In genomic region chr2:1527153-1527992, GRCh38 we compare ENCODE assay signal across 28 cellular contexts.
DNase-seq lines count a peak whose midpoint lies in the region; ATAC-seq, FAIRE-seq and TF ChIP-seq lines count a peak whose summit lies in the region.
"Had no signal": no experiment of that assay in that cellular context is flagged by ENCODE, and none has a peak within 500 bp of the region (broad histone marks: within the 10 kb centered on the region; RNA-seq: fewer than 3 reads in every experiment).

No MANE protein-coding gene starts in this region.

- TF ChIP-seq EP300 in A549 (IDR thresholded peaks at IDR 0.05) (no peak), stomach (IDR thresholded peaks at IDR 0.05) (no peak)

- H3K36me3 Mint-ChIP-seq in nephron progenitor cell (ENCODE audit: low read depth) = no peaks in the 10 kb centered on the region
- H3K36me3 Mint-ChIP-seq: CD8-positive, alpha-beta T cell had no signal

- DNase-seq in A549 (ENCODE audit: low read depth in 1 of 2, low spot score in 1 of 2) = peak in 1 of 2 experiments; percentile 35
- DNase-seq in PC-3 = no peak
- DNase-seq in foreskin keratinocyte = peak in 1 of 2 donors; percentile 12
- peak; percentile 14 for DNase-seq in posterior vena cava (ENCODE audit: low spot score)
- no peak for DNase-seq in stomach
- DNase-seq in nephron progenitor cell = no peak
- no peak for DNase-seq in stimulated activated CD8-positive, alpha-beta memory T cell treated with anti-CD3 and anti-CD28 coated beads, Interleukin-4, amount 100 ng/mL, for 48 hours
- no peak for DNase-seq in pons (ENCODE audit: low spot score)
- DNase-seq: CD8-positive, alpha-beta T cell; EL; GDM1; Kasumi-1; NCI-H1105; NCI-H1436 treated with DMSO at 0.1 percent for 48 hours; NCI-H1930; NCI-H2107; NCI-H524; NCI-H748 treated with DMSO at 0.1 percent for 48 hours; PC-9; RPMI8226; SHP77 had no signal

- no peak overlapping the region for H2AFZ ChIP-seq in PC-3 (ENCODE audit: low read length)
- H2AFZ ChIP-seq: PC-9 had no signal

- H3K27me3 Mint-ChIP-seq in nephron progenitor cell (ENCODE audit: low read depth, poor library complexity) = peaks cover 42% of the 10 kb centered on the region
- H3K27me3 Mint-ChIP-seq: B cell had no signal

- no peak overlapping the region for H3K9ac ChIP-seq in PC-3 (ENCODE audit: low read length)

- H3K27me3 ChIP-seq in PC-3 (ENCODE audit: low read length) = no peaks in the 10 kb centered on the region
- no peaks in the 10 kb centered on the region for H3K27me3 ChIP-seq in foreskin keratinocyte
- H3K27me3 ChIP-seq in stomach = peaks cover 0 to 14% (median 0%) of the 10 kb centered on the region in 3 donors

- intact Hi-C loops in PC-3 (cut with micrococcal nuclease) (no loop called here), posterior vena cava (cut with DNase I) (no loop called here), stomach (cut with DNase I; ENCODE audit: low total_unique reads) (no loop called here)

- H3K4me1 Mint-ChIP-seq in nephron progenitor cell = no peaks in the 10 kb centered on the region
- H3K4me1 Mint-ChIP-seq: B cell had no signal

- H4K20me1 ChIP-seq in PC-3 (ENCODE audit: low read length) = no peaks in the 10 kb centered on the region

- CTCF ChIA-PET in A549 (lab: Yijun Ruan, JAX) (interaction anchor here (0.9 kb wide), 1 partner anchor 19 kb away, joined by 3 read pairs; no protein-coding TSS in a partner anchor), PC-3 (lab: Charles Lee) (interaction anchor here (0.6 kb wide), 1 partner anchor 18 kb away, joined by 10 read pairs; no protein-coding TSS in a partner anchor)

- H3F3A ChIP-seq in PC-3 (ENCODE audit: low read length, unreplicated experiment) = no peaks in the 10 kb centered on the region

- H3K4me3 ChIP-seq in A549 (no peak overlapping the region), PC-3 (ENCODE audit: low read length) (no peak overlapping the region), stomach (no peak overlapping the region)
- H3K4me3 ChIP-seq: K562, PC-9 had no signal

- H3K27ac Mint-ChIP-seq in nephron progenitor cell = no peak overlapping the region
- H3K27ac Mint-ChIP-seq: B cell; CD8-positive, alpha-beta T cell had no signal

- H3K9me3 ChIP-seq in A549 (peaks cover 12% of the 10 kb centered on the region; the same call in 2 of the 3 replicates), PC-3 (ENCODE audit: low read length) (no peaks in the 10 kb centered on the region), stomach (no peaks in the 10 kb centered on the region)
- H3K9me3 ChIP-seq: Caco-2 had no signal

- no peak overlapping the region for H3K4me3 Mint-ChIP-seq in nephron progenitor cell
- H3K4me3 Mint-ChIP-seq: B cell; CD8-positive, alpha-beta T cell had no signal

- BruUV-seq in PC-3 (replicated peaks; lab: Mats Ljungman, UMichigan) = no TSS peak

- TF ChIP-seq CTCF in A549 (IDR thresholded peaks at IDR 0.05) (no peak), PC-3 (conservative IDR thresholded peaks at IDR 0.05; ENCODE audit: low read depth, low read length) (no peak), foreskin keratinocyte (conservative IDR thresholded peaks at IDR 0.05) (no peak), stomach (IDR thresholded peaks at IDR 0.05) (no peak), nephron progenitor cell (IDR thresholded peaks at IDR 0.05) (no peak)

- H3K4me1 ChIP-seq in A549 (no peaks in the 10 kb centered on the region), PC-3 (ENCODE audit: insufficient read depth, low read length) (no peaks in the 10 kb centered on the region), foreskin keratinocyte (no peaks in the 10 kb centered on the region), stomach (no peaks in the 10 kb centered on the region)
- H3K4me1 ChIP-seq: Caco-2 had no signal

- 27% methylated on average over 9 of the region's 9 CpGs for whole genome bisulfite sequencing in A549 (ENCODE audit: missing lambda C conversion rate)
- WGBS in stomach, 5 donors = 81 to 85% (median 82%) methylated on average over 9 of the region's 9 CpGs

- H3K9me3 Mint-ChIP-seq in nephron progenitor cell = no peaks in the 10 kb centered on the region
- H3K9me3 Mint-ChIP-seq: CD8-positive, alpha-beta T cell had no signal

- TF ChIP-seq POLR2A in A549 (IDR thresholded peaks at IDR 0.05; ENCODE audit: low read length) (no peak), stomach (IDR thresholded peaks at IDR 0.05) (no peak)

- H3K36me3 ChIP-seq in PC-3 (ENCODE audit: low read depth, low read length) (no peaks in the 10 kb centered on the region), stomach (no peaks in the 10 kb centered on the region)

- ATAC-seq in A549 (peak; percentile 65 to 84), PC-3 (peak; percentile 48), foreskin keratinocyte (peak; percentile 51)
- ATAC-seq: CD8-positive, alpha-beta T cell; HCT116; K562 had no signal

- POLR2A ChIA-PET in A549 (lab: Yijun Ruan, JAX) = no interaction called here
- POLR2A ChIA-PET in PC-3 (lab: Charles Lee; ENCODE audit: unreplicated experiment) = no interaction called here

- no peak for TF ChIP-seq RAD21 in A549 (conservative IDR thresholded peaks at IDR 0.05 in 1 of 2, IDR thresholded peaks at IDR 0.05 in 1 of 2)

- H3K4me2 ChIP-seq in A549 = no peak overlapping the region
- no peak overlapping the region for H3K4me2 ChIP-seq in PC-3 (ENCODE audit: low read length)
- H3K4me2 ChIP-seq: PC-9 had no signal

- peak; percentile 28 for FAIRE-seq in A549 (lab: Jason Lieb, UNC)
- FAIRE-seq: GM12891, K562 had no signal

- H3K27ac ChIP-seq in A549 = no peak overlapping the region
- no peak overlapping the region for H3K27ac ChIP-seq in PC-3 (ENCODE audit: low read length)
- no peak overlapping the region for H3K27ac ChIP-seq in foreskin keratinocyte
- H3K27ac ChIP-seq in stomach = no peak overlapping the region
- H3K27ac ChIP-seq: C4-2B, HL-60, PC-9 had no signal

- H3K9me2 ChIP-seq in PC-3 (replicated peaks; ENCODE audit: low read length) = no peaks in the 10 kb centered on the region

- no peaks in the 10 kb centered on the region for H3K79me2 ChIP-seq in PC-3 (ENCODE audit: low read length)

TF ChIP-seq in A549, 52 proteins besides CTCF, POLR2A, EP300 and RAD21:
- TF ChIP-seq FOSB (CRISPR knock-in tag; IDR thresholded peaks at IDR 0.05) (no peak), CBX8 (IDR thresholded peaks at IDR 0.05) (no peak), RNF2 (IDR thresholded peaks at IDR 0.05; ENCODE audit: borderline replicate concordance, low read depth) (no peak)
